ENCODE assay signal across 32 cellular contexts in the genomic region with DNA sequence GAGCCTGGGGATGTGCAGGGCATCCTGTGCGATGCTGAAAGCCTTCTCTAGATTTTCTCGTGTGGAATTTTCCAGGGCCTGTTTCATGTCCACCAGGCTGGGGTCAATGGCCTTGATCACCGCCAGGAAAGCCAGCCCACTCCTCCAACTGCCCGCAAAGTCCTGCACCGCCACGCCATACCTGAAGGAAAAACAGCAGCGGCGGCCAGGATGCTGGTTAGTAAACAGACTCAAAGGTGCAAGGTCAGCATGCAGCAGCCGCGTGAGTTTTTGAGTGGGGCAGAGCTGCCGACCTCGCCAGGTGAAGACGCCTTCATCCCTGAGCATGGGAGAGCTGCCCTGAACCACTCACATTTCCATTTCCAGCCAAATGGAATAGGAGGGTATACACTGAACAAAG.
"Had no signal": no experiment of that assay in that cellular context is flagged by ENCODE, and none has a peak within 500 bp of the region (broad histone marks: within the 10 kb centered on the region; RNA-seq: fewer than 3 reads in every experiment).

No MANE protein-coding gene starts in this region.

- H3K9me3 ChIP-seq: MG63, Peyer's patch had no signal

- ATAC-seq: activated naive CD4-positive, alpha-beta T cell treated with anti-CD3 and anti-CD28 coated beads, Interleukin-2, amount 50 U/mL, for 72 hours; activated T-cell treated with anti-CD3 and anti-CD28 coated beads, Interleukin-2, amount 50 U/mL, for 4 hours; PC-3 had no signal

- DNase-seq: activated B cell treated with CpG ODN at 0.5 μM for 24 hours; activated CD4-positive, alpha-beta memory T cell treated with anti-CD3 and anti-CD28 coated beads for 36 hours; activated CD4-positive, alpha-beta T cell treated with anti-CD3 and anti-CD28 coated beads for 4 hours; activated CD4-positive, alpha-beta T cell treated with anti-CD3 and anti-CD28 coated beads, Interleukin-2, amount 50 U/mL, for 1 hour; activated CD4-positive, CD25-positive, alpha-beta regulatory T cell treated with anti-CD3 and anti-CD28 coated beads, Interleukin-2, amount 50 U/mL, for 72 hours; activated CD8-positive, alpha-beta memory T cell treated with anti-CD3 and anti-CD28 coated beads, Interleukin-2, amount 50 U/mL, for 4 hours; activated gamma-delta T cell treated with Interleukin-2 at 50 U/mL for 16 hours; activated naive CD4-positive, alpha-beta T cell treated with anti-CD3 and anti-CD28 coated beads for 36 hours; activated T-cell treated with anti-CD3 and anti-CD28 coated beads for 4 hours; activated T-cell treated with anti-CD3 and anti-CD28 coated beads, Interleukin-2, amount 50 U/mL, for 4 hours; anterior cingulate cortex; Kasumi-1; KBM-7; MG63; NCI-H1048; NCI-H1105 treated with DMSO at 0.1 percent for 48 hours; NCI-H1436; NCI-H1694; NCI-H1930; NCI-H2081 treated with DMSO at 0.1 percent for 48 hours; NCI-H345; NCI-H524 treated with DMSO at 0.1 percent for 48 hours; PC-3; Peyer's patch; Right ventricle myocardium superior; SW 1271; T-helper 1 cell; T-helper 2 cell; T-helper 9 cell had no signal

- H3K4me1 ChIP-seq: Peyer's patch had no signal

- H3K27ac ChIP-seq: Peyer's patch, RWPE1, VCaP had no signal

- H3K4me3 ChIP-seq: MG63, Peyer's patch had no signal

- H3K36me3 ChIP-seq: MG63, Peyer's patch had no signal

- H3K27me3 ChIP-seq: MG63, Peyer's patch had no signal
